ENCODE assay signal across 9 cellular contexts in the genomic region with DNA sequence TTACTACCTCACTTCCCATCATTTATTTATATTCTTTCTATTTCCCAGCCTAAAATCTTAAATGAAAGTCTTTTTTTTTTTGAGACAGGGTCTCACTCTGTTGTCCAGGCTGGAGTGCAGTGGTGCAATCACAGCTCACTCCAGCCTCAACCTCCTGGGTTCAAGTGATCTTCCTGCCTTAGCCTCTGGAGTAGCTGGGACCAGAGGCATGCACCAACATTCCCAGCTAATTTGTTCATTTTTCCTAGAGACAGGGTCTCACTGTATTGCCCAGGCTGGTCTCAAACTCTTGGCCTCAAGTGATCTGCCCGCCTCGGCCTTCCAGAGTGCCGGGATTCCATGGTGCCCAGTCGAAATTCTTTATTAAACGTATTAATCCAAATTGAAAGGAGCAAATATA. TPM values are rescaled to one million over a fixed set of nuclear protein-coding genes. Genes with fewer than 3 reads are reported as not detected.
"Had no signal": no experiment of that assay in that cellular context is flagged by ENCODE, and none has a peak within 500 bp of the region (broad histone marks: within the 10 kb centered on the region; RNA-seq: fewer than 3 reads in every experiment).

No MANE protein-coding gene starts in this region.

RNA-seq across cellular contexts. Expression of a gene that starts 7.4 kb away (rescaled TPM):
- total RNA-seq: OCI-LY7, PC-3, PC-9, Right ventricle myocardium inferior, RPMI7951, SJSA1, SK-MEL-5 had no signal
- polyA plus RNA-seq: SK-N-SH had no signal

RNA-seq across cellular contexts. Expression of a gene that starts 46.1 kb away (rescaled TPM):
- total RNA-seq: OCI-LY7, PC-3, PC-9, RPMI7951, SJCRH30, SJSA1, SK-MEL-5 had no signal
